ENCODE assay signal across 8 cellular contexts in genomic region chr1:155070721-155071556, GRCh38. TPM values are rescaled to one million over a fixed set of nuclear protein-coding genes. Genes with fewer than 3 reads are reported as not detected.
DNase-seq lines count a peak whose midpoint lies in the region; ATAC-seq and TF ChIP-seq lines count a peak whose summit lies in the region.

No MANE protein-coding gene starts in this region.

- H3K27me3 ChIP-seq in colonic mucosa (no peaks in the 10 kb centered on the region), left lung (no peaks in the 10 kb centered on the region)

- ATAC-seq in GM19463 (IDR thresholded peaks at IDR 0.05; ENCODE audit: unreplicated experiment) (peak; percentile 75), left lung (peak; percentile 92), GM21360 (IDR thresholded peaks at IDR 0.05; ENCODE audit: unreplicated experiment) (no peak)

- H3K36me3 ChIP-seq in colonic mucosa: no peaks in the 10 kb centered on the region
- H3K36me3 ChIP-seq in left lung: peaks cover 0 to 25% of the 10 kb centered on the region in 2 donors

- intact Hi-C loops in colonic mucosa (cut with DNase I) (no loop called here), left lung (cut with DNase I) (no loop called here)

- TF ChIP-seq CTCF in colonic mucosa (IDR thresholded peaks at IDR 0.05): peak; percentile 30
- peak in 1 of 2 donors; percentile 48 for TF ChIP-seq CTCF in left lung (IDR thresholded peaks at IDR 0.05)

- peak overlapping the region; percentile 34 for H3K4me3 ChIP-seq in colonic mucosa
- H3K4me3 ChIP-seq in left lung: peak overlapping the region; percentile 39 to 40

- peak in 11 of 14 donors; percentile 18 to 76 (median 37) for DNase-seq in C1 segment of cervical spinal cord (lab: John Stamatoyannopoulos, UW)
- DNase-seq in NCI-H1105 treated with DMSO at 0.1 percent for 48 hours (lab: John Stamatoyannopoulos, UW): peak; percentile 76
- DNase-seq in activated CD4-positive, alpha-beta T cell treated with anti-CD3 and anti-CD28 coated beads for 1 hour: peak; percentile 63
- DNase-seq in colonic mucosa: peak; percentile 84
- peak; percentile 79 to 92 for DNase-seq in left lung
- peak; percentile 54 to 76 (median 59) for DNase-seq in stimulated activated CD4-positive, alpha-beta T cell treated with anti-CD3 and anti-CD28 coated beads, TNF-alpha, amount 100 ng/mL, for 24 hours (ENCODE audit: low read depth in 3 of 3)

- H3K9ac ChIP-seq in colonic mucosa (ENCODE audit: low read depth in 2 of 2, low read length in 2 of 2): peak overlapping the region; percentile 54 to 61

- H3K27ac ChIP-seq in colonic mucosa: peak overlapping the region; percentile 56
- H3K27ac ChIP-seq in left lung: peak overlapping the region in 1 of 2 donors; percentile 58

- H3K9me3 ChIP-seq in colonic mucosa (no peaks in the 10 kb centered on the region), left lung (no peaks in the 10 kb centered on the region)

- H3K4me1 ChIP-seq in colonic mucosa (no peaks in the 10 kb centered on the region), left lung (peaks cover 12 to 27% of the 10 kb centered on the region in 2 donors)

RNA-seq across cellular contexts. Expression of gene EFNA4, which starts 7.4 kb away (rescaled TPM):
- total RNA-seq in colonic mucosa (10 to 100 TPM; 26.1 to 27.2 TPM), left lung (10 to 100 TPM in 1 of 2 donors, 1 to 10 TPM in 1; 8.6 to 11.2 TPM)

RNA-seq across cellular contexts. Expression of gene EFNA3, which starts 7.7 kb away (rescaled TPM):
- 10 to 100 TPM; 12.7 to 21.4 TPM for total RNA-seq in colonic mucosa
- total RNA-seq in left lung: 1 to 10 TPM; 1.1 to 2.0 TPM

RNA-seq across cellular contexts. Expression of gene ADAM15, which starts 19.8 kb away (rescaled TPM):
- total RNA-seq in colonic mucosa: 100 to 1,000 TPM; 101 to 228 TPM
- total RNA-seq in left lung: 100 to 1,000 TPM; 116 to 172 TPM

RNA-seq across cellular contexts. Expression of gene DCST1, which starts 37.3 kb away (rescaled TPM):
- total RNA-seq in colonic mucosa: not detected
- total RNA-seq in left lung: not detected

RNA-seq across cellular contexts. Expression of gene DCST2, which starts 37.4 kb away (rescaled TPM):
- total RNA-seq in colonic mucosa (1 to 10 TPM; 1.7 to 1.9 TPM), left lung (1 to 10 TPM in 1 of 2 donors, under 1 TPM in 1; 0.60 to 1.3 TPM)

Comparison
In these comparisons a context has a peak if more than half of its experiments do, and no peak if none do; other contexts are left out.
1. RNA of gene EFNA3, which starts 7.7 kb away (total RNA-seq): 12.7 to 21.4 TPM in colonic mucosa; 1.1 to 2.0 TPM in left lung; every median in the first group is over 4 times any median in the second.
2. Peak in every context shown above with its lines, with median percentiles within 50 percentile points of each other: DNase-seq.